9 cellular contexts compared by ENCODE assay signal in genomic region chr2:104944495-104944894, GRCh38.
A peak's percentile ranks its signal among the peaks of the same experiment; 100 is the strongest.
DNase-seq lines count a peak whose midpoint lies in the region; ATAC-seq and TF ChIP-seq lines count a peak whose summit lies in the region.
"Had no signal": no experiment of that assay in that cellular context is flagged by ENCODE, and none has a peak within 500 bp of the region (broad histone marks: within the 10 kb centered on the region; RNA-seq: fewer than 3 reads in every experiment).

No MANE protein-coding gene starts in this region.

- H2AFZ ChIP-seq in smooth muscle cell (ENCODE audit: low read depth) = no peak overlapping the region

- H3K79me2 ChIP-seq in smooth muscle cell (ENCODE audit: low read depth) = no peaks in the 10 kb centered on the region

- peak; percentile 13 to 23 for DNase-seq in NCI-H524 (lab: John Stamatoyannopoulos, UW)
- DNase-seq in NCI-H524 treated with DMSO at 0.1 percent for 48 hours (lab: John Stamatoyannopoulos, UW) = no peak
- peak; percentile 20 for DNase-seq in OCI-M1 (lab: John Stamatoyannopoulos, UW)
- no peak for DNase-seq in fibroblast of villous mesenchyme (ENCODE audit: low read depth)
- no peak for DNase-seq in smooth muscle cell (lab: John Stamatoyannopoulos, UW; ENCODE audit: unreplicated experiment)
- no peak for DNase-seq in psoas muscle
- no peak for DNase-seq in activated T-cell treated with anti-CD3 and anti-CD28 coated beads, Interleukin-2, amount 50 U/mL, for 1 hour
- DNase-seq in tibial artery = no peak
- DNase-seq: activated CD8-positive, alpha-beta T cell treated with anti-CD3 and anti-CD28 coated beads for 36 hours had no signal

- peak; percentile 11 for TF ChIP-seq CTCF in fibroblast of villous mesenchyme (IDR thresholded peaks at IDR 0.05; ENCODE audit: insufficient read depth, low read depth, low read length)
- peak; percentile 50 for TF ChIP-seq CTCF in smooth muscle cell (IDR thresholded peaks at IDR 0.05; ENCODE audit: borderline replicate concordance, insufficient read depth, poor library complexity, severe bottlenecking)
- no peak for TF ChIP-seq CTCF in psoas muscle (IDR thresholded peaks at IDR 0.05)
- TF ChIP-seq CTCF in tibial artery (IDR thresholded peaks at IDR 0.05) = no peak

- WGBS in smooth muscle cell (ENCODE audit: low lambda C conversion rate) = 44% methylated on average over 1 of the region's 1 CpG
- 57 to 68% (median 67%) methylated on average over 1 of the region's 1 CpG for WGBS in psoas muscle, 3 donors

- H3K4me3 ChIP-seq in fibroblast of villous mesenchyme (ENCODE audit: low read depth, low read length) (no peak overlapping the region), smooth muscle cell (no peak overlapping the region), psoas muscle (no peak overlapping the region), tibial artery (no peak overlapping the region)

- H3K4me2 ChIP-seq in smooth muscle cell = no peak overlapping the region

- H3K27me3 ChIP-seq in smooth muscle cell (ENCODE audit: low read depth) = peaks cover 4% of the 10 kb centered on the region
- H3K27me3 ChIP-seq in psoas muscle (ENCODE audit: insufficient read depth in 3 of 3, low read length in 2 of 3) = peaks cover 0 to 6% (median 3%) of the 10 kb centered on the region in 3 donors
- H3K27me3 ChIP-seq in tibial artery = peaks cover 0 to 13% of the 10 kb centered on the region in 2 donors

- H3K4me1 ChIP-seq in smooth muscle cell (ENCODE audit: low read depth) (peaks cover 8% of the 10 kb centered on the region), psoas muscle (no peaks in the 10 kb centered on the region), tibial artery (no peaks in the 10 kb centered on the region)

- H3K27ac ChIP-seq in smooth muscle cell (ENCODE audit: low read depth) = no peak overlapping the region
- H3K27ac ChIP-seq in psoas muscle = no peak overlapping the region
- H3K27ac ChIP-seq in tibial artery = no peak overlapping the region

- H4K20me1 ChIP-seq in smooth muscle cell (ENCODE audit: low read depth) = no peaks in the 10 kb centered on the region

- ATAC-seq in psoas muscle = no peak
- ATAC-seq: activated CD8-positive, alpha-beta T cell treated with anti-CD3 and anti-CD28 coated beads for 36 hours had no signal

- no peak overlapping the region for H3K9ac ChIP-seq in smooth muscle cell (ENCODE audit: low read depth)

- H3F3A ChIP-seq in smooth muscle cell (ENCODE audit: low read depth) = no peaks in the 10 kb centered on the region

- intact Hi-C loops in psoas muscle (cut with DNase I) = no loop called here
- intact Hi-C loops in tibial artery (cut with DNase I; ENCODE audit: low total_unique reads) = no loop called here

- H3K9me3 ChIP-seq in smooth muscle cell (replicated peaks; ENCODE audit: low read depth) (no peaks in the 10 kb centered on the region), psoas muscle (no peaks in the 10 kb centered on the region), tibial artery (no peaks in the 10 kb centered on the region)

- H3K36me3 ChIP-seq in smooth muscle cell (ENCODE audit: low read depth) (no peaks in the 10 kb centered on the region), psoas muscle (ENCODE audit: insufficient read depth in 1 of 2, low read depth in 1 of 2) (no peaks in the 10 kb centered on the region), tibial artery (no peaks in the 10 kb centered on the region)

Comparison
In these comparisons a context has a peak if more than half of its experiments do, and no peak if none do; other contexts are left out.
1. DNase-seq: peak in NCI-H524 (2 of 2) and OCI-M1 (single experiment); none in NCI-H524 treated with DMSO at 0.1 percent for 48 hours (single experiment), fibroblast of villous mesenchyme (single experiment), smooth muscle cell (single experiment), psoas muscle (0 of 2), activated T-cell treated with anti-CD3 and anti-CD28 coated beads, Interleukin-2, amount 50 U/mL, for 1 hour (single experiment) and tibial artery (0 of 2).
2. CTCF ChIP-seq: peak in fibroblast of villous mesenchyme (single experiment) and smooth muscle cell (single experiment); none in psoas muscle (single experiment) and tibial artery (0 of 2).